ENCODE assay signal across 28 cellular contexts in the genomic region with DNA sequence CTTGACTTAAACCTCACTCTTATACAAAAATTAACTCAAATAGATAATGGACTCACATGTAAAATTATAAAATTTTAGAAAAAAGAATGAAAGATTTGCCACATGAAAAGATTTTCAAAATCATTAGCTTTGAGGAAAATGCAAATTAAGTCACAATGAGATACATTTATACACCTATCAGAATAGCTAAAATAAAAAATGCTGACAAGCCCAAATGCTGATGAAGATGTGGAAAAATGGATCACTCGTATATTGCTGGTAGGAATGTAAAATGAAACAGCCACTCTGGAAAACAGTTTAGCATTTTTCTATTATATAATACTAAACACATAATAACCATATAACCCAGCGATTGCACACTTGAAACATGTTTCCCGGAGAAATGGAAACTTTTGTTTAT.
"Had no signal": no experiment of that assay in that cellular context is flagged by ENCODE, and none has a peak within 500 bp of the region (broad histone marks: within the 10 kb centered on the region; RNA-seq: fewer than 3 reads in every experiment).

No MANE protein-coding gene starts in this region.

- H2AFZ ChIP-seq: hepatocyte had no signal

- H3K9me3 ChIP-seq: colonic mucosa, esophagus muscularis mucosa, esophagus squamous epithelium, gastrocnemius medialis, gastroesophageal sphincter, heart left ventricle, heart right ventricle had no signal

- H3K36me3 ChIP-seq: colonic mucosa, esophagus muscularis mucosa, esophagus squamous epithelium, gastrocnemius medialis, gastroesophageal sphincter, heart left ventricle, heart right ventricle had no signal

- H3K4me1 ChIP-seq: colonic mucosa, esophagus muscularis mucosa, esophagus squamous epithelium, foreskin keratinocyte, gastrocnemius medialis, gastroesophageal sphincter, heart left ventricle, heart right ventricle had no signal

- ATAC-seq: effector memory CD8-positive, alpha-beta T cell; esophagus mucosa; foreskin keratinocyte; gastrocnemius medialis; gastroesophageal sphincter; heart left ventricle; heart right ventricle had no signal

- H3K79me2 ChIP-seq: hepatocyte had no signal

- H3K4me3 ChIP-seq: colonic mucosa, coronary artery, dorsolateral prefrontal cortex, esophagus muscularis mucosa, esophagus squamous epithelium, gastrocnemius medialis, gastroesophageal sphincter, heart left ventricle, heart right ventricle, hepatocyte had no signal

- H3K4me2 ChIP-seq: hepatocyte had no signal

- FAIRE-seq: endometrium, endothelial cell of umbilical vein, frontal cortex had no signal

- DNase-seq: colonic mucosa; cortex of kidney; dermis blood vessel endothelial cell; dorsolateral prefrontal cortex; effector CD4-positive, alpha-beta T cell; effector CD8-positive, alpha-beta T cell; effector memory CD4-positive, alpha-beta T cell; effector memory CD8-positive, alpha-beta T cell; endodermal cell; erythroblast; esophagus squamous epithelium; foreskin fibroblast; foreskin keratinocyte; foreskin melanocyte; gastrocnemius medialis; glutamatergic neuron; head of caudate nucleus; heart left ventricle; heart right ventricle had no signal

- H3K27me3 ChIP-seq: colonic mucosa, dorsolateral prefrontal cortex, esophagus muscularis mucosa, esophagus squamous epithelium, foreskin keratinocyte, gastrocnemius medialis, gastroesophageal sphincter, heart left ventricle, heart right ventricle, hepatocyte had no signal

- H3K27ac ChIP-seq: colonic mucosa, coronary artery, dorsolateral prefrontal cortex, epithelial cell of prostate, esophagus muscularis mucosa, esophagus squamous epithelium, foreskin keratinocyte, gastrocnemius medialis, gastroesophageal sphincter, heart left ventricle, heart right ventricle, hepatocyte had no signal
